Comparison of ENCODE assay signal across 1 cellular context in genomic region chr3:88003115-88003755, GRCh38.
TF ChIP-seq lines count a peak whose summit lies in the region.

No MANE protein-coding gene starts in this region.

TF ChIP-seq in GM23338, 12 proteins besides CTCF, POLR2A, EP300 and RAD21 (continued from another document):
- TF ChIP-seq, protein P1, sequence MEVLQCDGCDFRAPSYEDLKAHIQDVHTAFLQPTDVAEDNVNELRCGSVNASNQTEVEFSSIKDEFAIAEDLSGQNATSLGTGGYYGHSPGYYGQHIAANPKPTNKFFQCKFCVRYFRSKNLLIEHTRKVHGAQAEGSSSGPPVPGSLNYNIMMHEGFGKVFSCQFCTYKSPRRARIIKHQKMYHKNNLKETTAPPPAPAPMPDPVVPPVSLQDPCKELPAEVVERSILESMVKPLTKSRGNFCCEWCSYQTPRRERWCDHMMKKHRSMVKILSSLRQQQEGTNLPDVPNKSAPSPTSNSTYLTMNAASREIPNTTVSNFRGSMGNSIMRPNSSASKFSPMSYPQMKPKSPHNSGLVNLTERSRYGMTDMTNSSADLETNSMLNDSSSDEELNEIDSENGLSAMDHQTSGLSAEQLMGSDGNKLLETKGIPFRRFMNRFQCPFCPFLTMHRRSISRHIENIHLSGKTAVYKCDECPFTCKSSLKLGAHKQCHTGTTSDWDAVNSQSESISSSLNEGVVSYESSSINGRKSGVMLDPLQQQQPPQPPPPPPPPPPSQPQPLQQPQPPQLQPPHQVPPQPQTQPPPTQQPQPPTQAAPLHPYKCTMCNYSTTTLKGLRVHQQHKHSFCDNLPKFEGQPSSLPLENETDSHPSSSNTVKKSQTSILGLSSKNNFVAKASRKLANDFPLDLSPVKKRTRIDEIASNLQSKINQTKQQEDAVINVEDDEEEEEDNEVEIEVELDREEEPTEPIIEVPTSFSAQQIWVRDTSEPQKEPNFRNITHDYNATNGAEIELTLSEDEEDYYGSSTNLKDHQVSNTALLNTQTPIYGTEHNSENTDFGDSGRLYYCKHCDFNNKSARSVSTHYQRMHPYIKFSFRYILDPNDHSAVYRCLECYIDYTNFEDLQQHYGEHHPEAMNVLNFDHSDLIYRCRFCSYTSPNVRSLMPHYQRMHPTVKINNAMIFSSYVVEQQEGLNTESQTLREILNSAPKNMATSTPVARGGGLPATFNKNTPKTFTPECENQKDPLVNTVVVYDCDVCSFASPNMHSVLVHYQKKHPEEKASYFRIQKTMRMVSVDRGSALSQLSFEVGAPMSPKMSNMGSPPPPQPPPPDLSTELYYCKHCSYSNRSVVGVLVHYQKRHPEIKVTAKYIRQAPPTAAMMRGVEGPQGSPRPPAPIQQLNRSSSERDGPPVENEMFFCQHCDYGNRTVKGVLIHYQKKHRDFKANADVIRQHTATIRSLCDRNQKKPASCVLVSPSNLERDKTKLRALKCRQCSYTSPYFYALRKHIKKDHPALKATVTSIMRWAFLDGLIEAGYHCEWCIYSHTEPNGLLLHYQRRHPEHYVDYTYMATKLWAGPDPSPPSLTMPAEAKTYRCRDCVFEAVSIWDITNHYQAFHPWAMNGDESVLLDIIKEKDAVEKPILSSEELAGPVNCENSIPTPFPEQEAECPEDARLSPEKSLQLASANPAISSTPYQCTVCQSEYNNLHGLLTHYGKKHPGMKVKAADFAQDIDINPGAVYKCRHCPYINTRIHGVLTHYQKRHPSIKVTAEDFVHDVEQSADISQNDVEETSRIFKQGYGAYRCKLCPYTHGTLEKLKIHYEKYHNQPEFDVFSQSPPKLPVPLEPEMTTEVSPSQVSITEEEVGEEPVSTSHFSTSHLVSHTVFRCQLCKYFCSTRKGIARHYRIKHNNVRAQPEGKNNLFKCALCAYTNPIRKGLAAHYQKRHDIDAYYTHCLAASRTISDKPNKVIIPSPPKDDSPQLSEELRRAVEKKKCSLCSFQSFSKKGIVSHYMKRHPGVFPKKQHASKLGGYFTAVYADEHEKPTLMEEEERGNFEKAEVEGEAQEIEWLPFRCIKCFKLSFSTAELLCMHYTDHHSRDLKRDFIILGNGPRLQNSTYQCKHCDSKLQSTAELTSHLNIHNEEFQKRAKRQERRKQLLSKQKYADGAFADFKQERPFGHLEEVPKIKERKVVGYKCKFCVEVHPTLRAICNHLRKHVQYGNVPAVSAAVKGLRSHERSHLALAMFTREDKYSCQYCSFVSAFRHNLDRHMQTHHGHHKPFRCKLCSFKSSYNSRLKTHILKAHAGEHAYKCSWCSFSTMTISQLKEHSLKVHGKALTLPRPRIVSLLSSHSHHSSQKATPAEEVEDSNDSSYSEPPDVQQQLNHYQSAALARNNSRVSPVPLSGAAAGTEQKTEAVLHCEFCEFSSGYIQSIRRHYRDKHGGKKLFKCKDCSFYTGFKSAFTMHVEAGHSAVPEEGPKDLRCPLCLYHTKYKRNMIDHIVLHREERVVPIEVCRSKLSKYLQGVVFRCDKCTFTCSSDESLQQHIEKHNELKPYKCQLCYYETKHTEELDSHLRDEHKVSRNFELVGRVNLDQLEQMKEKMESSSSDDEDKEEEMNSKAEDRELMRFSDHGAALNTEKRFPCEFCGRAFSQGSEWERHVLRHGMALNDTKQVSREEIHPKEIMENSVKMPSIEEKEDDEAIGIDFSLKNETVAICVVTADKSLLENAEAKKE (CRISPR knock-in tag; IDR thresholded peaks at IDR 0.05): no peak
- no peak for TF ChIP-seq ZNF114 (CRISPR knock-in tag; IDR thresholded peaks at IDR 0.05)
- TF ChIP-seq EZH2phosphoT487 (IDR thresholded peaks at IDR 0.05; ENCODE audit: unreplicated experiment): no peak
- TF ChIP-seq EZH2 (IDR thresholded peaks at IDR 0.05; ENCODE audit: low read depth, unreplicated experiment): no peak
